Comparison of ENCODE assay signal across 11 cellular contexts in the genomic region with DNA sequence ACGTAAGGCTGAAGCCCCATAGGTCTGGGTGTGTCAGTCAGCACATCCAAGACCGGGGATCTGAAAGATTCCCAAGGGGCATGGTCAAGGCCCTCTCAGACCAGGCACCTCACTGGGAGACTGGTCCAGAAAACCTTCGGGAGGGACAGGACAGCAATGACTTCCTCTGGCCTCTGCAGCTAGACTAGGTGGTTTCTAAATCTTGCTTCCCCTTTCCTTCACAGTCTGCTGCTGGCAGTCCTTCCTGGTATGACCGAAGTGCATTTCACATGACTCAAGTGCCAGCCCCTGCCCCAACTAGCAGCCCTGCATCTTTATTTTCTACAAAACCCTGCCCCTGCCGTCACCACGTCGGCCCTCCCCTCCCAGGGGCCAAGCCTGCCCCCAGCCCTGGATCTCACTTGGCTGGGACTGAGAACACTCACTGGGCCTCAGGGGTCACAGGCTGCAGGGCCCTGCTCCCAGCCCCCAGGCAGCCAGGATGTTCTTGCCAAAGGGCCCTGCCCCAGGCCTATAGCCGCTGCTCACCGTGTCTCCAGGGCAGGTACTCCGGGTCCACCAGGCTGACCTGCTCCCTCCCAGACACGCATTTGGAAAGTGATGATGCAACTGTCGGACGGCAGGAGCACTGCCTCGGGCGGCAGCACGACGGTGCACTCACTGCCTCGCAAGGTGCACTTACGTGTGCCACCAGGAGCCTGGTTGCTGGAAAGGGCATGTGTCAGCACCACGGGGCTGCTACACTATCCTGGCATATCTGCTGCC. TPM values are rescaled to one million over a fixed set of nuclear protein-coding genes. Genes with fewer than 3 reads are reported as not detected.
A peak's percentile ranks its signal among the peaks of the same experiment; 100 is the strongest.
DNase-seq lines count a peak whose midpoint lies in the region; ATAC-seq and TF ChIP-seq lines count a peak whose summit lies in the region.
"Had no signal": no experiment of that assay in that cellular context is flagged by ENCODE, and none has a peak within 500 bp of the region (broad histone marks: within the 10 kb centered on the region; RNA-seq: fewer than 3 reads in every experiment).

No MANE protein-coding gene starts in this region.

- no peaks in the 10 kb centered on the region for H4K20me1 ChIP-seq in BLaER1

- H3K9ac ChIP-seq in BLaER1: peak overlapping the region; percentile 45

- intact Hi-C loops in lower lobe of right lung (cut with DNase I): no loop called here

- DNase-seq in SKM-1 treated with dmso at 0.1 percent for 144 hours (lab: John Stamatoyannopoulos, UW; ENCODE audit: unreplicated experiment) (peak; percentile 84), lower lobe of right lung (peak; percentile 63), NCI-H2029 (lab: John Stamatoyannopoulos, UW) (no peak), NCI-H2107 (lab: John Stamatoyannopoulos, UW) (no peak), DMS114 treated with DMSO at 0.1 percent for 48 hours (lab: John Stamatoyannopoulos, UW; ENCODE audit: unreplicated experiment) (no peak)
- DNase-seq: activated CD4-positive, alpha-beta T cell treated with anti-CD3 and anti-CD28 coated beads, Interleukin-2, amount 50 U/mL, for 4 hours; H9; NCI-H187 had no signal

- H3K4me3 ChIP-seq in BLaER1: peak overlapping the region; percentile 46
- H3K4me3 ChIP-seq in lower lobe of right lung: peak overlapping the region; percentile 18

- H3K4me1 ChIP-seq in BLaER1 (peaks cover 82% of the 10 kb centered on the region), lower lobe of right lung (peaks cover 16% of the 10 kb centered on the region)

- H3K27me3 ChIP-seq in BLaER1 (no peaks in the 10 kb centered on the region), lower lobe of right lung (ENCODE audit: low read depth) (no peaks in the 10 kb centered on the region)

- no peaks in the 10 kb centered on the region for H3K9me3 ChIP-seq in BLaER1
- H3K9me3 ChIP-seq in lower lobe of right lung: no peaks in the 10 kb centered on the region

- TF ChIP-seq CTCF in lower lobe of right lung (IDR thresholded peaks at IDR 0.05): no peak

- ATAC-seq in GM19035 (IDR thresholded peaks at IDR 0.05; ENCODE audit: unreplicated experiment): peak; percentile 42
- ATAC-seq in lower lobe of right lung: peak; percentile 56 to 70
- no peak for ATAC-seq in HG02981 (IDR thresholded peaks at IDR 0.05; ENCODE audit: unreplicated experiment)

- H3K27ac ChIP-seq in BLaER1 (peak overlapping the region; percentile 74), lower lobe of right lung (peak overlapping the region; percentile 62)

- peaks cover 14% of the 10 kb centered on the region for H3K36me3 ChIP-seq in BLaER1
- no peaks in the 10 kb centered on the region for H3K36me3 ChIP-seq in lower lobe of right lung

- peak overlapping the region; percentile 84 for H3K4me2 ChIP-seq in BLaER1

RNA-seq across cellular contexts. Expression of a gene that starts 18.2 kb away (rescaled TPM):
- 12.1 TPM for total RNA-seq in lower lobe of right lung

RNA-seq across cellular contexts. Expression of a gene that starts 18.4 kb away (rescaled TPM):
- 18.5 TPM for total RNA-seq in lower lobe of right lung

RNA-seq across cellular contexts. Expression of a gene that starts 37.2 kb away (rescaled TPM):
- total RNA-seq in lower lobe of right lung: 35.9 TPM

RNA-seq across cellular contexts. Expression of a gene that starts 42.8 kb away (rescaled TPM):
- total RNA-seq in lower lobe of right lung: 38.5 TPM

Comparison
In these comparisons a context has a peak if more than half of its experiments do, and no peak if none do; other contexts are left out.
1. DNase-seq: peak in SKM-1 treated with dmso at 0.1 percent for 144 hours (single experiment) and lower lobe of right lung (single experiment); none in NCI-H2029 (single experiment), NCI-H2107 (single experiment) and DMS114 treated with DMSO at 0.1 percent for 48 hours (single experiment).